In the genomic region with DNA sequence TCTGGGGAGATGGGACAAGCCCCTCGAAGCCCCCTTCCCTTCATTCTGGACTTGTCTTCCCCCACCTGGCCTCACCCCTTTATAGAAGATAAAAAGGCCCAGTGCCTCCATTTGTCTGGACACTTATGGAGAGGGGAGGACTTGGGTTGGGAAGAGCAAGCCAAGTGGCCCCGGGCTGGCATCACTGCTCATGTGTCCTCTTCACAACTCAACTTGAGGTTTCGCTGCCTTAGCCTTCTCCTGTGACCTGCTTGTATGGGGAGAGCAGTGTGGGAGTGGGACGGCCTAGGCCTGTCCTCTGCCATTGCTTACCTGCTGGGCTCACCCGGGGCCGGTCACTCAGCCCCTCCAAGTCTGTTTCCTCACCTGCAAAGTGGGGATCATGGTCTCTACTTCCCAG, we compare ENCODE assay signal across 10 cellular contexts. TPM values are rescaled to one million over a fixed set of nuclear protein-coding genes. Genes with fewer than 3 reads are reported as not detected.
DNase-seq lines count a peak whose midpoint lies in the region; ATAC-seq and TF ChIP-seq lines count a peak whose summit lies in the region.
"Had no signal": no experiment of that assay in that cellular context is flagged by ENCODE, and none has a peak within 500 bp of the region (broad histone marks: within the 10 kb centered on the region; RNA-seq: fewer than 3 reads in every experiment).

No MANE protein-coding gene starts in this region.

- no peak for TF ChIP-seq POLR2A in adrenal gland (IDR thresholded peaks at IDR 0.05)

- H3K9me3 Mint-ChIP-seq in IgD-negative memory B cell (peaks cover 0 to 2% (median 0%) of the 10 kb centered on the region in 3 donors), brain (no peaks in the 10 kb centered on the region)
- H3K9me3 Mint-ChIP-seq in naive thymus-derived CD4-positive, alpha-beta T cell, result peaks cover 0 to 3% (median 0%) of the 10 kb centered on the region in 11 donors

- H3K4me3 Mint-ChIP-seq in IgD-negative memory B cell (peak overlapping the region; percentile 54 to 85 (median 72)), brain (peak overlapping the region; percentile 75 to 80 (median 77))
- peak overlapping the region; percentile 32 to 78 (median 52) for H3K4me3 Mint-ChIP-seq in naive thymus-derived CD4-positive, alpha-beta T cell

- WGBS in adrenal gland, 4 donors, result 71 to 90% (median 81%) methylated on average over 2 to 6 of the region's 6 CpGs

- POLR2A ChIA-PET in naive thymus-derived CD4-positive, alpha-beta T cell (lab: Charles Lee), result interaction anchor here (1.1 kb wide), 1 partner anchor 25 kb away, joined by 3 read pairs; no protein-coding TSS in a partner anchor

- H3K36me3 ChIP-seq in BLaER1 treated with 17β-estradiol and CSF1 and Interleukin-3, amounts not matched to agents 10 nM and 100 nM, result peaks cover 0 to 48% (median 15%) of the 10 kb centered on the region in 11 experiments; a peak in 14 of 22 replicates
- no peaks in the 10 kb centered on the region for H3K36me3 ChIP-seq in naive thymus-derived CD4-positive, alpha-beta T cell (ENCODE audit: control insufficient read depth in 2 of 3, insufficient read depth in 3 of 3, low read length in 3 of 3)
- no peaks in the 10 kb centered on the region for H3K36me3 ChIP-seq in adrenal gland (replicated peaks in 1 of 2)

- peak overlapping the region; percentile 92 to 99 (median 96) for H3K4me2 ChIP-seq in BLaER1 treated with 17β-estradiol and CSF1 and Interleukin-3, amounts not matched to agents 10 nM and 100 nM

- DNase-seq in naive thymus-derived CD4-positive, alpha-beta T cell, result no peak
- DNase-seq in posterior cingulate gyrus, result no peak
- DNase-seq in adrenal gland, result no peak
- DNase-seq in AG08396 (ENCODE audit: low spot score), result no peak
- DNase-seq: NCI-H1092 had no signal

- H3K36me3 Mint-ChIP-seq in IgD-negative memory B cell, result peaks cover 4% of the 10 kb centered on the region
- H3K36me3 Mint-ChIP-seq in brain, result no peaks in the 10 kb centered on the region
- peaks cover 0 to 1% (median 0%) of the 10 kb centered on the region in 5 donors for H3K36me3 Mint-ChIP-seq in naive thymus-derived CD4-positive, alpha-beta T cell

- peaks cover 39 to 96% (median 79%) of the 10 kb centered on the region in 11 experiments for H4K20me1 ChIP-seq in BLaER1 treated with 17β-estradiol and CSF1 and Interleukin-3, amounts not matched to agents 10 nM and 100 nM

- intact Hi-C loops in naive thymus-derived CD4-positive, alpha-beta T cell (cut with micrococcal nuclease), result loop anchor here in 1 of 2 donors (1.0 to 2.0 kb wide), 2 partner anchors 10 to 50 kb away; partner anchors contain the start of genes PKMYT1 and TNFRSF12A
- intact Hi-C loops in posterior cingulate gyrus (cut with DNase I) (no loop called here), adrenal gland (cut with DNase I) (no loop called here)

- H3K27me3 ChIP-seq in BLaER1 treated with 17β-estradiol and CSF1 and Interleukin-3, amounts not matched to agents 10 nM and 100 nM, result no peaks in the 10 kb centered on the region
- peaks cover 0 to 21% of the 10 kb centered on the region in 2 donors for H3K27me3 ChIP-seq in naive thymus-derived CD4-positive, alpha-beta T cell (ENCODE audit: control insufficient read depth in 2 of 2, insufficient read depth in 2 of 2, low read length in 2 of 2)
- peaks cover 27% of the 10 kb centered on the region for H3K27me3 ChIP-seq in adrenal gland

- H3K27me3 Mint-ChIP-seq in IgD-negative memory B cell, result peaks cover 18% of the 10 kb centered on the region
- H3K27me3 Mint-ChIP-seq in brain, result peaks cover 6% of the 10 kb centered on the region
- H3K27me3 Mint-ChIP-seq in naive thymus-derived CD4-positive, alpha-beta T cell, result peaks cover 8 to 15% (median 10%) of the 10 kb centered on the region in 5 donors

- CTCF ChIA-PET in naive thymus-derived CD4-positive, alpha-beta T cell (lab: Charles Lee), result no interaction called here

- H3K27ac ChIP-seq in BLaER1 treated with 17β-estradiol and CSF1 and Interleukin-3, amounts not matched to agents 10 nM and 100 nM, result peak overlapping the region in 10 of 11 experiments; percentile 61 to 89 (median 81); a peak in 19 of 22 replicates
- no peak overlapping the region for H3K27ac ChIP-seq in naive thymus-derived CD4-positive, alpha-beta T cell (ENCODE audit: low read depth, low read length)
- H3K27ac ChIP-seq in adrenal gland, result no peak overlapping the region

- no peak for ATAC-seq in naive thymus-derived CD4-positive, alpha-beta T cell
- no peak for ATAC-seq in GM21515 (IDR thresholded peaks at IDR 0.05; ENCODE audit: unreplicated experiment)

- H3K4me3 ChIP-seq in BLaER1 treated with 17β-estradiol and CSF1 and Interleukin-3, amounts not matched to agents 10 nM and 100 nM, result peak overlapping the region; percentile 77 to 98 (median 94)
- no peak overlapping the region for H3K4me3 ChIP-seq in naive thymus-derived CD4-positive, alpha-beta T cell (ENCODE audit: low read length)
- H3K4me3 ChIP-seq in adrenal gland, result peak overlapping the region in 1 of 4 donors; percentile 93

- H3K9ac ChIP-seq in BLaER1 treated with 17β-estradiol and CSF1 and Interleukin-3, amounts not matched to agents 10 nM and 100 nM, result peak overlapping the region; percentile 79 to 92 (median 86)

- H3K4me1 ChIP-seq in BLaER1 treated with 17β-estradiol and CSF1 and Interleukin-3, amounts not matched to agents 10 nM and 100 nM, result peaks cover 74 to 84% (median 80%) of the 10 kb centered on the region in 10 experiments
- H3K4me1 ChIP-seq in naive thymus-derived CD4-positive, alpha-beta T cell (ENCODE audit: control insufficient read depth in 2 of 2, insufficient read depth in 2 of 2, low read length in 2 of 2), result peaks cover 10 to 15% of the 10 kb centered on the region in 2 donors
- peaks cover 5 to 21% of the 10 kb centered on the region in 2 donors for H3K4me1 ChIP-seq in adrenal gland (replicated peaks in 1 of 2)

- H3K4me1 Mint-ChIP-seq in IgD-negative memory B cell, result peaks cover 8 to 11% (median 11%) of the 10 kb centered on the region in 3 donors
- H3K4me1 Mint-ChIP-seq in brain, result peaks cover 29% of the 10 kb centered on the region
- H3K4me1 Mint-ChIP-seq in naive thymus-derived CD4-positive, alpha-beta T cell, result peaks cover 7 to 24% (median 14%) of the 10 kb centered on the region in 7 donors

- H3K9me3 ChIP-seq in BLaER1 treated with 17β-estradiol and CSF1 and Interleukin-3, amounts not matched to agents 10 nM and 100 nM (replicated peaks in 1 of 11), result no peaks in the 10 kb centered on the region
- H3K9me3 ChIP-seq in naive thymus-derived CD4-positive, alpha-beta T cell (ENCODE audit: control insufficient read depth in 2 of 3, low read length in 3 of 3), result no peaks in the 10 kb centered on the region
- no peaks in the 10 kb centered on the region for H3K9me3 ChIP-seq in adrenal gland (replicated peaks in 1 of 3)
- H3K9me3 ChIP-seq: neutrophil had no signal

- TF ChIP-seq CTCF in brain (conservative IDR thresholded peaks at IDR 0.05), result no peak
- TF ChIP-seq CTCF in adrenal gland (IDR thresholded peaks at IDR 0.05), result no peak

- H3K27ac Mint-ChIP-seq in IgD-negative memory B cell (peak overlapping the region in 2 of 3 donors; percentile 57 to 65), brain (peak overlapping the region in 3 of 5 experiments; percentile 36 to 66 (median 41))
- peak overlapping the region in 2 of 9 donors; percentile 42 to 62 for H3K27ac Mint-ChIP-seq in naive thymus-derived CD4-positive, alpha-beta T cell

RNA-seq across cellular contexts. Expression of gene PAQR4, which starts 1.4 kb away (rescaled TPM):
- polyA plus RNA-seq in IgD-negative memory B cell (1.9 TPM), brain (ENCODE audit: insufficient read depth, low read depth, low replicate concordance) (121 TPM), adrenal gland (10 to 100 TPM in 1 of 3 donors, 1 to 10 TPM in 2; 4.1 to 14.6 (median 8.1) TPM)
- 10 to 100 TPM in 1 of 5 experiments, 1 to 10 TPM in 1, under 1 TPM in 3; 0.40 to 39.4 (median 0.79) TPM for total RNA-seq in naive thymus-derived CD4-positive, alpha-beta T cell
- polyA plus RNA-seq in naive thymus-derived CD4-positive, alpha-beta T cell, result under 1 TPM in 1 of 2 donors, not detected in 1; 0.54 TPM
- total RNA-seq in adrenal gland, result 10 to 100 TPM in 7 of 8 donors, 1 to 10 TPM in 1; 7.4 to 17.0 (median 13.5) TPM

RNA-seq across cellular contexts. Expression of gene KREMEN2, which starts 6.5 kb away (rescaled TPM):
- polyA plus RNA-seq in IgD-negative memory B cell (1.5 TPM), brain (ENCODE audit: insufficient read depth, low read depth, low replicate concordance) (1.1 TPM), adrenal gland (not detected)
- total RNA-seq in naive thymus-derived CD4-positive, alpha-beta T cell, result not detected
- not detected for polyA plus RNA-seq in naive thymus-derived CD4-positive, alpha-beta T cell
- total RNA-seq in adrenal gland, result not detected

RNA-seq across cellular contexts. Expression of gene PKMYT1, which starts 9.7 kb away (rescaled TPM):
- polyA plus RNA-seq in IgD-negative memory B cell, result 1.4 TPM
- polyA plus RNA-seq in brain (ENCODE audit: insufficient read depth, low read depth, low replicate concordance), result 47.6 TPM
- total RNA-seq in naive thymus-derived CD4-positive, alpha-beta T cell, result 10 to 100 TPM in 1 of 5 experiments, under 1 TPM in 1, not detected in 3; 0.93 to 89.1 TPM
- not detected for polyA plus RNA-seq in naive thymus-derived CD4-positive, alpha-beta T cell
- total RNA-seq in adrenal gland, result 1 to 10 TPM in 7 of 8 donors, under 1 TPM in 1; 0.46 to 4.5 (median 2.9) TPM
- polyA plus RNA-seq in adrenal gland, result 1 to 10 TPM; 1.0 to 3.7 (median 2.0) TPM

RNA-seq across cellular contexts. Expression of gene CLDN9, which starts 42.2 kb away (rescaled TPM):
- polyA plus RNA-seq in IgD-negative memory B cell (not detected), brain (ENCODE audit: insufficient read depth, low read depth, low replicate concordance) (16.3 TPM), adrenal gland (1 to 10 TPM in 1 of 3 donors, under 1 TPM in 1, not detected in 1; 0.34 to 1.4 TPM)
- total RNA-seq in naive thymus-derived CD4-positive, alpha-beta T cell, result under 1 TPM in 2 of 5 experiments, not detected in 3; 0.15 to 0.37 TPM
- polyA plus RNA-seq in naive thymus-derived CD4-positive, alpha-beta T cell, result not detected
- total RNA-seq in adrenal gland, result under 1 TPM in 2 of 8 donors, not detected in 6; 0.28 to 0.31 TPM

RNA-seq across cellular contexts. Expression of gene CLDN6, which starts 47.4 kb away (rescaled TPM):
- polyA plus RNA-seq in IgD-negative memory B cell (not detected), brain (ENCODE audit: insufficient read depth, low read depth, low replicate concordance) (0.31 TPM), adrenal gland (not detected)
- not detected for total RNA-seq in naive thymus-derived CD4-positive, alpha-beta T cell
- not detected for polyA plus RNA-seq in naive thymus-derived CD4-positive, alpha-beta T cell
- total RNA-seq in adrenal gland, result under 1 TPM in 2 of 8 donors, not detected in 6; 0.46 to 0.47 TPM

Comparison
In these comparisons a context has a peak if more than half of its experiments do, and no peak if none do; other contexts are left out.
1. H3K27ac ChIP-seq: peak in BLaER1 treated with 17β-estradiol and CSF1 and Interleukin-3, amounts not matched to agents 10 nM and 100 nM (10 of 11); none in naive thymus-derived CD4-positive, alpha-beta T cell (single experiment) and adrenal gland (0 of 5).
2. RNA of gene PKMYT1, which starts 9.7 kb away (polyA plus RNA-seq): 47.6 TPM in brain (single experiment); 1.0 to 3.7 TPM in adrenal gland, 1.4 TPM in IgD-negative memory B cell (single experiment) and not detected in naive thymus-derived CD4-positive, alpha-beta T cell; every median in the first group is over 10 times any median in the second.
3. Peak in every context shown above with its lines, with median percentiles within 50 percentile points of each other: H3K4me3 Mint-ChIP-seq.